Comparison of ENCODE assay signal across 5 cellular contexts in genomic region chr6:126570507-126570906, GRCh38.
"Had no signal": no experiment of that assay in that cellular context is flagged by ENCODE, and none has a peak within 500 bp of the region (broad histone marks: within the 10 kb centered on the region; RNA-seq: fewer than 3 reads in every experiment).

No MANE protein-coding gene starts in this region.

- H3K27ac ChIP-seq: HL-60, KMS-11 had no signal

- H3K9ac ChIP-seq: KMS-11 had no signal

- DNase-seq: KBM-7, KG1 had no signal

- FAIRE-seq: HTR-8/SVneo had no signal

- H3K4me2 ChIP-seq: KMS-11 had no signal
